Comparison of ENCODE assay signal across 2 cellular contexts in the genomic region with DNA sequence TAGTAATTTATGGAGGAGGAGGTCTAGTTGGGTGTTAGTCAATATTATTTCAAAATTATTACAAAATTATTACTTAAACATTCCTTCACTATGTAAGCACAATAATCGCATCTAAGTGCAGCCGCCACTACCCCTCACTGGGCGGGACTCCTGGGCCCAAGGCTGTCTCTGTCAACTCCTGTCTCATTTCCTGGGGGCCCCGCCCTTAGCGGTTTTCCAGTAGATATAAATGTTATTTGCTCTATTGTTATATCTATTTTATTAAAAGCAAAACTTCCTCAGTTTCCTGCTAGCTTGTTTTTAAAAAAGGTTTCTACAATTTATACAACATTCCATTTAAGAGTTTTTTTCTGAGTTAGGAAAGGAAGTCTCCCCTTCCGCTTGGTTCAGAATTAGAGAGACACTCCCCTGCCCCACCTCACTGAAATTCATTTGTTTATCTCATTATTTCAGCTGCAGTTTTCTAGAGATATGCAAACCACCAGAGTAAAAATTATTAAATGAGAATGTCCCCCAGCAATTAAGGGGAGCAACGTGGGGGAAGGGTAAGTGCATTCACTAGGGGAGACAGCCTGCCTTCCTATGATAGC.
TF ChIP-seq lines count a peak whose summit lies in the region.

No MANE protein-coding gene starts in this region.

TF ChIP-seq in liver, 16 proteins besides CTCF, POLR2A, EP300 and RAD21:
- TF ChIP-seq GABPA (IDR thresholded peaks at IDR 0.05 in 1 of 2, conservative IDR thresholded peaks at IDR 0.05 in 1 of 2) (no peak), TAF1 (conservative IDR thresholded peaks at IDR 0.05) (no peak), NR2F2 (IDR thresholded peaks at IDR 0.05) (peak; percentile 16)
TF ChIP-seq in liver: peak in this region for 1.

TF ChIP-seq in HepG2, 621 proteins besides CTCF, POLR2A, EP300 and RAD21 (continued from another document):
- TF ChIP-seq, protein P1, sequence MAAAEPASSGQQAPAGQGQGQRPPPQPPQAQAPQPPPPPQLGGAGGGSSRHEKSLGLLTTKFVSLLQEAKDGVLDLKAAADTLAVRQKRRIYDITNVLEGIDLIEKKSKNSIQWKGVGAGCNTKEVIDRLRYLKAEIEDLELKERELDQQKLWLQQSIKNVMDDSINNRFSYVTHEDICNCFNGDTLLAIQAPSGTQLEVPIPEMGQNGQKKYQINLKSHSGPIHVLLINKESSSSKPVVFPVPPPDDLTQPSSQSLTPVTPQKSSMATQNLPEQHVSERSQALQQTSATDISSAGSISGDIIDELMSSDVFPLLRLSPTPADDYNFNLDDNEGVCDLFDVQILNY (CRISPR knock-in tag; conservative IDR thresholded peaks at IDR 0.05), result no peak
- TF ChIP-seq ZNF24 (IDR thresholded peaks at IDR 0.05) (no peak), STAG1 (CRISPR knock-in tag; IDR thresholded peaks at IDR 0.05) (no peak), ZNF644 (CRISPR knock-in tag; IDR thresholded peaks at IDR 0.05; ENCODE audit: low read depth) (no peak), PHF8 (CRISPR knock-in tag; IDR thresholded peaks at IDR 0.05) (no peak), SALL2 (CRISPR knock-in tag; IDR thresholded peaks at IDR 0.05) (no peak), ZNF383 (CRISPR knock-in tag; IDR thresholded peaks at IDR 0.05; ENCODE audit: borderline replicate concordance) (no peak), HHEX (CRISPR knock-in tag; IDR thresholded peaks at IDR 0.05) (no peak), RNF2 (conservative IDR thresholded peaks at IDR 0.05; ENCODE audit: low read depth) (no peak), ZSCAN29 (CRISPR knock-in tag; conservative IDR thresholded peaks at IDR 0.05) (no peak), MAF1 (CRISPR knock-in tag; IDR thresholded peaks at IDR 0.05; ENCODE audit: borderline replicate concordance) (no peak)
- TF ChIP-seq, protein P2, sequence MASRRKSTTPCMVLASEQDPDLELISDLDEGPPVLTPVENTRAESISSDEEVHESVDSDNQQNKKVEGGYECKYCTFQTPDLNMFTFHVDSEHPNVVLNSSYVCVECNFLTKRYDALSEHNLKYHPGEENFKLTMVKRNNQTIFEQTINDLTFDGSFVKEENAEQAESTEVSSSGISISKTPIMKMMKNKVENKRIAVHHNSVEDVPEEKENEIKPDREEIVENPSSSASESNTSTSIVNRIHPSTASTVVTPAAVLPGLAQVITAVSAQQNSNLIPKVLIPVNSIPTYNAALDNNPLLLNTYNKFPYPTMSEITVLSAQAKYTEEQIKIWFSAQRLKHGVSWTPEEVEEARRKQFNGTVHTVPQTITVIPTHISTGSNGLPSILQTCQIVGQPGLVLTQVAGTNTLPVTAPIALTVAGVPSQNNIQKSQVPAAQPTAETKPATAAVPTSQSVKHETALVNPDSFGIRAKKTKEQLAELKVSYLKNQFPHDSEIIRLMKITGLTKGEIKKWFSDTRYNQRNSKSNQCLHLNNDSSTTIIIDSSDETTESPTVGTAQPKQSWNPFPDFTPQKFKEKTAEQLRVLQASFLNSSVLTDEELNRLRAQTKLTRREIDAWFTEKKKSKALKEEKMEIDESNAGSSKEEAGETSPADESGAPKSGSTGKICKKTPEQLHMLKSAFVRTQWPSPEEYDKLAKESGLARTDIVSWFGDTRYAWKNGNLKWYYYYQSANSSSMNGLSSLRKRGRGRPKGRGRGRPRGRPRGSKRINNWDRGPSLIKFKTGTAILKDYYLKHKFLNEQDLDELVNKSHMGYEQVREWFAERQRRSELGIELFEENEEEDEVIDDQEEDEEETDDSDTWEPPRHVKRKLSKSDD (CRISPR knock-in tag; IDR thresholded peaks at IDR 0.05; ENCODE audit: low read depth), result no peak
- TF ChIP-seq, protein P3, sequence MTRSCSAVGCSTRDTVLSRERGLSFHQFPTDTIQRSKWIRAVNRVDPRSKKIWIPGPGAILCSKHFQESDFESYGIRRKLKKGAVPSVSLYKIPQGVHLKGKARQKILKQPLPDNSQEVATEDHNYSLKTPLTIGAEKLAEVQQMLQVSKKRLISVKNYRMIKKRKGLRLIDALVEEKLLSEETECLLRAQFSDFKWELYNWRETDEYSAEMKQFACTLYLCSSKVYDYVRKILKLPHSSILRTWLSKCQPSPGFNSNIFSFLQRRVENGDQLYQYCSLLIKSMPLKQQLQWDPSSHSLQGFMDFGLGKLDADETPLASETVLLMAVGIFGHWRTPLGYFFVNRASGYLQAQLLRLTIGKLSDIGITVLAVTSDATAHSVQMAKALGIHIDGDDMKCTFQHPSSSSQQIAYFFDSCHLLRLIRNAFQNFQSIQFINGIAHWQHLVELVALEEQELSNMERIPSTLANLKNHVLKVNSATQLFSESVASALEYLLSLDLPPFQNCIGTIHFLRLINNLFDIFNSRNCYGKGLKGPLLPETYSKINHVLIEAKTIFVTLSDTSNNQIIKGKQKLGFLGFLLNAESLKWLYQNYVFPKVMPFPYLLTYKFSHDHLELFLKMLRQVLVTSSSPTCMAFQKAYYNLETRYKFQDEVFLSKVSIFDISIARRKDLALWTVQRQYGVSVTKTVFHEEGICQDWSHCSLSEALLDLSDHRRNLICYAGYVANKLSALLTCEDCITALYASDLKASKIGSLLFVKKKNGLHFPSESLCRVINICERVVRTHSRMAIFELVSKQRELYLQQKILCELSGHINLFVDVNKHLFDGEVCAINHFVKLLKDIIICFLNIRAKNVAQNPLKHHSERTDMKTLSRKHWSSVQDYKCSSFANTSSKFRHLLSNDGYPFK (CRISPR knock-in tag; IDR thresholded peaks at IDR 0.05; ENCODE audit: borderline replicate concordance), result no peak
